Comparison of ENCODE assay signal across 14 cellular contexts in genomic region chr10:77007836-77008235, GRCh38.
DNase-seq lines count a peak whose midpoint lies in the region; ATAC-seq, FAIRE-seq and TF ChIP-seq lines count a peak whose summit lies in the region.
"Had no signal": no experiment of that assay in that cellular context is flagged by ENCODE, and none has a peak within 500 bp of the region (broad histone marks: within the 10 kb centered on the region; RNA-seq: fewer than 3 reads in every experiment).

No MANE protein-coding gene starts in this region.

- no peak overlapping the region for H3K14ac ChIP-seq in trophoblast cell (ENCODE audit: low read length)

- H3K4me1 ChIP-seq in BE2C (no peaks in the 10 kb centered on the region), trophoblast cell (ENCODE audit: control insufficient read depth in 1 of 2, insufficient read depth in 2 of 2, low read length in 2 of 2) (no peaks in the 10 kb centered on the region)
- H3K4me1 ChIP-seq in CD8-positive, alpha-beta memory T cell (ENCODE audit: insufficient read depth, low read length) = no peaks in the 10 kb centered on the region
- H3K4me1 ChIP-seq: breast epithelium had no signal

- no CpG with 5 or more reads among the region's 5 CpGs for WGBS in trophoblast cell (ENCODE audit: extremely low coverage, insufficient coverage, insufficient read length)

- no peak overlapping the region for H3K4me2 ChIP-seq in trophoblast cell (ENCODE audit: low read length)

- ATAC-seq in HG02610 (IDR thresholded peaks at IDR 0.05; ENCODE audit: unreplicated experiment) = peak; percentile 62
- ATAC-seq in HG03439 (IDR thresholded peaks at IDR 0.05; ENCODE audit: unreplicated experiment) = peak; percentile 90
- ATAC-seq: mucosa of descending colon, right lobe of liver, upper lobe of right lung had no signal

- peaks cover 0 to 2% (median 0%) of the 10 kb centered on the region in 5 donors for H3K9me3 Mint-ChIP-seq in CD8-positive, alpha-beta memory T cell

- TF ChIP-seq CTCF in BE2C (IDR thresholded peaks at IDR 0.05; ENCODE audit: low read depth, low read length) = no peak

- H3K18ac ChIP-seq in trophoblast cell (ENCODE audit: low read length) = no peak overlapping the region

- no peaks in the 10 kb centered on the region for H3K27me3 ChIP-seq in BE2C
- no peaks in the 10 kb centered on the region for H3K27me3 ChIP-seq in CD8-positive, alpha-beta memory T cell (ENCODE audit: insufficient read depth, low read length, poor library complexity, severe bottlenecking)
- H3K27me3 ChIP-seq in trophoblast cell (ENCODE audit: insufficient read depth, low read length) = no peaks in the 10 kb centered on the region
- H3K27me3 ChIP-seq: breast epithelium, right lobe of liver, upper lobe of right lung had no signal

- H3K9me3 ChIP-seq in BE2C (no peaks in the 10 kb centered on the region), trophoblast cell (ENCODE audit: insufficient read depth, low read depth, low read length) (peaks cover 1% of the 10 kb centered on the region)
- no peaks in the 10 kb centered on the region for H3K9me3 ChIP-seq in CD8-positive, alpha-beta memory T cell (ENCODE audit: low read length)
- H3K9me3 ChIP-seq: breast epithelium, mucosa of descending colon, right lobe of liver, upper lobe of right lung had no signal

- H3K27ac Mint-ChIP-seq in CD8-positive, alpha-beta memory T cell = no peak overlapping the region

- H2BK5ac ChIP-seq in trophoblast cell (ENCODE audit: low read depth, low read length, poor library complexity) = no peak overlapping the region

- H3K4me3 Mint-ChIP-seq in CD8-positive, alpha-beta memory T cell = no peak overlapping the region

- no peak overlapping the region for H4K8ac ChIP-seq in trophoblast cell (ENCODE audit: low read depth, low read length)

- H3K27me3 Mint-ChIP-seq in CD8-positive, alpha-beta memory T cell = peaks cover 0 to 3% of the 10 kb centered on the region in 2 donors

- no peak overlapping the region for H3K9ac ChIP-seq in trophoblast cell (ENCODE audit: low read length)

- CTCF ChIA-PET in CD8-positive, alpha-beta memory T cell (lab: Charles Lee) = no interaction called here

- no peak overlapping the region for H2BK120ac ChIP-seq in trophoblast cell (ENCODE audit: insufficient read depth, low read length, poor library complexity)

- H4K91ac ChIP-seq in trophoblast cell (ENCODE audit: low read depth, low read length) = no peak overlapping the region

- H3K79me2 ChIP-seq in trophoblast cell (ENCODE audit: control insufficient read depth, insufficient read depth, low read length, poor library complexity) = no peaks in the 10 kb centered on the region

- H3K36me3 ChIP-seq in BE2C (no peaks in the 10 kb centered on the region), trophoblast cell (ENCODE audit: control insufficient read depth in 1 of 2, insufficient read depth in 2 of 2, low read length in 2 of 2) (peaks cover 4 to 13% of the 10 kb centered on the region in 2 experiments)
- no peaks in the 10 kb centered on the region for H3K36me3 ChIP-seq in CD8-positive, alpha-beta memory T cell (ENCODE audit: insufficient read depth, low read length)
- H3K36me3 ChIP-seq: breast epithelium, right lobe of liver, upper lobe of right lung had no signal

- H3K4me3 ChIP-seq in BE2C (ENCODE audit: low read depth, low read length) = no peak overlapping the region
- no peak overlapping the region for H3K4me3 ChIP-seq in CD8-positive, alpha-beta memory T cell (ENCODE audit: low read length)
- H3K4me3 ChIP-seq in trophoblast cell (ENCODE audit: low read depth, low read length) = no peak overlapping the region
- H3K4me3 ChIP-seq: breast epithelium, mucosa of descending colon, right lobe of liver, upper lobe of right lung had no signal

- POLR2A ChIA-PET in CD8-positive, alpha-beta memory T cell (lab: Charles Lee) = no interaction called here

- H3K36me3 Mint-ChIP-seq in CD8-positive, alpha-beta memory T cell = no peaks in the 10 kb centered on the region

- DNase-seq in BE2C (peak; percentile 43), GM19239 (ENCODE audit: insufficient read length, low spot score) (peak; percentile 4), islet precursor cell (no peak), Kasumi-1 (lab: John Stamatoyannopoulos, UW) (no peak), trophoblast cell (no peak)
- no peak for DNase-seq in CD8-positive, alpha-beta memory T cell
- DNase-seq: mucosa of descending colon, right lobe of liver, upper lobe of right lung had no signal

- no peak overlapping the region for H3K23ac ChIP-seq in trophoblast cell (ENCODE audit: low read length)

- no peak overlapping the region for H2AFZ ChIP-seq in trophoblast cell (ENCODE audit: insufficient read depth, low read length, poor library complexity)

- no peaks in the 10 kb centered on the region for H3K4me1 Mint-ChIP-seq in CD8-positive, alpha-beta memory T cell

- no peak overlapping the region for H2AK5ac ChIP-seq in trophoblast cell (ENCODE audit: low read length)

- no peak overlapping the region for H4K12ac ChIP-seq in trophoblast cell (ENCODE audit: low read depth, low read length)

- FAIRE-seq in GM19239 (lab: Jason Lieb, UNC) = no peak
- FAIRE-seq: endothelial cell of umbilical vein had no signal

- H3K4ac ChIP-seq in trophoblast cell (ENCODE audit: low read depth, low read length) = no peak overlapping the region

- H3K79me1 ChIP-seq in trophoblast cell (ENCODE audit: low read length) = no peaks in the 10 kb centered on the region

- H2BK12ac ChIP-seq in trophoblast cell (ENCODE audit: low read length) = no peak overlapping the region

- no peak overlapping the region for H3K27ac ChIP-seq in CD8-positive, alpha-beta memory T cell (ENCODE audit: low read depth, low read length)
- no peak overlapping the region for H3K27ac ChIP-seq in trophoblast cell (ENCODE audit: low read depth, low read length)
- H3K27ac ChIP-seq: breast epithelium, right lobe of liver, upper lobe of right lung, VCaP had no signal

Comparison
In these comparisons a context has a peak if more than half of its experiments do, and no peak if none do; other contexts are left out.
1. DNase-seq: peak in BE2C (single experiment) and GM19239 (single experiment); none in CD8-positive, alpha-beta memory T cell (0 of 5), islet precursor cell (single experiment), Kasumi-1 (0 of 2) and trophoblast cell (0 of 2).